ENCODE assay signal across 8 cellular contexts in genomic region chr6:29649701-29650673, GRCh38. TPM values are rescaled to one million over a fixed set of nuclear protein-coding genes. Genes with fewer than 3 reads are reported as not detected.
DNase-seq lines count a peak whose midpoint lies in the region; TF ChIP-seq lines count a peak whose summit lies in the region.

No MANE protein-coding gene starts in this region.

- peak; percentile 87 for TF ChIP-seq CTCF in GM20000 (IDR thresholded peaks at IDR 0.05; ENCODE audit: extremely low read depth, missing control alignments)

- DNase-seq in COR-L47 (lab: John Stamatoyannopoulos, UW) (peak; percentile 97), GM20000 (ENCODE audit: low spot score) (peak; percentile 94), HT-29 (ENCODE audit: low spot score) (peak; percentile 99), mesenteric fat pad (ENCODE audit: low spot score) (peak; percentile 98)
- DNase-seq in NK-92 treated with Interleukin-12 subunit alpha and Interleukin-12 subunit beta, amount 100 ng/mL, for 24 hours (lab: John Stamatoyannopoulos, UW) = peak; percentile 94
- DNase-seq in activated CD8-positive, alpha-beta memory T cell treated with anti-CD3 and anti-CD28 coated beads for 48 hours (ENCODE audit: low read depth in 2 of 3, low spot score in 2 of 3) = peak; percentile 81 to 97 (median 87)
- peak; percentile 89 for DNase-seq in stimulated activated CD8-positive, alpha-beta memory T cell treated with anti-CD3 and anti-CD28 coated beads, Interleukin-15, amount 100 ng/mL, for 24 hours (ENCODE audit: low read depth)

- peak overlapping the region; percentile 83 for H3K4me3 ChIP-seq in endocrine pancreas (ENCODE audit: control insufficient read depth, insufficient read depth, low read length)

- H3K9ac ChIP-seq in endocrine pancreas (ENCODE audit: control insufficient read depth, insufficient read depth, low read length) = peak overlapping the region; percentile 80

- H3K4me1 ChIP-seq in endocrine pancreas (ENCODE audit: control insufficient read depth, insufficient read depth, low read length) = no peaks in the 10 kb centered on the region

- no peaks in the 10 kb centered on the region for H3K36me3 ChIP-seq in endocrine pancreas (ENCODE audit: control insufficient read depth, insufficient read depth, low read length)

- no peaks in the 10 kb centered on the region for H3K27me3 ChIP-seq in endocrine pancreas (ENCODE audit: control insufficient read depth, insufficient read depth, low read length)

- H3K9me3 ChIP-seq in endocrine pancreas (ENCODE audit: control insufficient read depth, low read length) = no peaks in the 10 kb centered on the region

RNA-seq across cellular contexts. Expression of gene MOG, which starts 6.9 kb away (rescaled TPM):
- total RNA-seq in HT-29 (2014; rRNA removed; shearing (Covaris generic)) = not detected in 2 replicates
- not detected for total RNA-seq in mesenteric fat pad

RNA-seq across cellular contexts. Expression of gene GABBR1, which starts 17.0 kb away (rescaled TPM):
- 0.10 TPM in 1 of 2 replicates, not detected in the other for total RNA-seq in HT-29 (2014; rRNA removed; shearing (Covaris generic))
- total RNA-seq in mesenteric fat pad = 33.5 TPM

RNA-seq across cellular contexts. Expression of gene ZFP57, which starts 31.0 kb away (rescaled TPM):
- total RNA-seq in HT-29 (2014; rRNA removed; shearing (Covaris generic)) = 0.13 TPM in 1 of 2 replicates, not detected in the other
- total RNA-seq in mesenteric fat pad = not detected

Comparison
In these comparisons a context has a peak if more than half of its experiments do, and no peak if none do; other contexts are left out.
1. Peak in every context shown above with its lines: DNase-seq and H3K4me3 ChIP-seq.
2. RNA of gene GABBR1, which starts 17.0 kb away (total RNA-seq): 33.5 TPM in mesenteric fat pad (single experiment); 0.10 TPM in HT-29; every median in the first group is over 10 times any median in the second.